Comparison of ENCODE assay signal across 11 cellular contexts in genomic region chr3:42518800-42519567, GRCh38. TPM values are rescaled to one million over a fixed set of nuclear protein-coding genes. Genes with fewer than 3 reads are reported as not detected.
DNase-seq lines count a peak whose midpoint lies in the region; ATAC-seq, FAIRE-seq and TF ChIP-seq lines count a peak whose summit lies in the region.
"Had no signal": no experiment of that assay in that cellular context is flagged by ENCODE, and none has a peak within 500 bp of the region (broad histone marks: within the 10 kb centered on the region; RNA-seq: fewer than 3 reads in every experiment).

No MANE protein-coding gene starts in this region.

- ATAC-seq in GM12878 (peak; percentile 54), GM18511 (IDR thresholded peaks at IDR 0.05; ENCODE audit: unreplicated experiment) (no peak)

- peak; percentile 62 for TF ChIP-seq CTCF in OCI-LY1 (IDR thresholded peaks at IDR 0.05; ENCODE audit: low read length)
- TF ChIP-seq CTCF in GM12878 (IDR thresholded peaks at IDR 0.05 in 2 of 3, conservative IDR thresholded peaks at IDR 0.05 in 1 of 3; ENCODE audit: control insufficient read depth in 2 of 3, extremely low read depth in 1 of 3, insufficient read depth in 1 of 3, low read depth in 3 of 3, low read length in 3 of 3), result peak; percentile 20 to 25 (median 22); a peak in 4 of 6 replicates
- peak; percentile 18 for TF ChIP-seq CTCF in osteoblast (IDR thresholded peaks at IDR 0.05; ENCODE audit: extremely low read depth, low read depth, low read length)

- SMC1A ChIA-PET in GM12878 (lab: Charles Lee; ENCODE audit: uncharacterized antibody, unreplicated experiment), result no interaction called here

- H3K4me3 ChIP-seq in OCI-LY1 (ENCODE audit: low read depth, low read length, poor library complexity, severe bottlenecking), result no peak overlapping the region
- no peak overlapping the region for H3K4me3 ChIP-seq in GM12878
- H3K4me3 ChIP-seq in osteoblast (ENCODE audit: insufficient read depth, low read length), result no peak overlapping the region
- H3K4me3 ChIP-seq: breast epithelium had no signal

- CTCF ChIA-PET in GM12878 (lab: Yijun Ruan, JAX), result interaction anchor here (1.0 kb wide), 1 partner anchor 34 kb away, joined by 3 read pairs; no protein-coding TSS in a partner anchor

- RAD21 ChIA-PET in GM12878 (lab: Charles Lee; ENCODE audit: unreplicated experiment), result no interaction called here

- intact Hi-C loops in GM12878 (cut with micrococcal nuclease; ENCODE audit: unreplicated experiment), result no loop called here

- 41% methylated on average over 6 of the region's 6 CpGs for WGBS in GM12878 (ENCODE audit: insufficient coverage, insufficient replicate concordance, low lambda C conversion rate, missing lambda C conversion rate)

- no peaks in the 10 kb centered on the region for H3K36me3 ChIP-seq in OCI-LY1 (ENCODE audit: insufficient read depth, low read length)
- no peaks in the 10 kb centered on the region for H3K36me3 ChIP-seq in GM12878 (ENCODE audit: control insufficient read depth in 2 of 2, insufficient read depth in 2 of 2, low read length in 1 of 2)
- no peaks in the 10 kb centered on the region for H3K36me3 ChIP-seq in osteoblast (ENCODE audit: insufficient read depth, low read length)
- H3K36me3 ChIP-seq: BE2C, breast epithelium had no signal

- H3K79me2 ChIP-seq in OCI-LY1 (ENCODE audit: insufficient read depth, low read length) (no peaks in the 10 kb centered on the region), GM12878 (ENCODE audit: control insufficient read depth, insufficient read depth, low read length) (no peaks in the 10 kb centered on the region), osteoblast (ENCODE audit: insufficient read depth, low read length) (no peaks in the 10 kb centered on the region)
- H3K79me2 ChIP-seq: parathyroid adenoma had no signal

- DNase-seq in activated gamma-delta T cell treated with Interleukin-2 at 50 U/mL for 16 hours (peak; percentile 32), activated gamma-delta T cell (lab: John Stamatoyannopoulos, UW) (no peak), GM12878 (ENCODE audit: low read depth, low spot score) (no peak), osteoblast (ENCODE audit: insufficient read length, low spot score, missing footprints) (no peak), GM19238 (ENCODE audit: insufficient read length, low spot score) (no peak), urothelium cell line (ENCODE audit: low spot score) (no peak)
- DNase-seq: BE2C had no signal

- no peak for TF ChIP-seq EP300 in GM12878 (IDR thresholded peaks at IDR 0.05; ENCODE audit: borderline replicate concordance in 1 of 2, control insufficient read depth in 1 of 2, low read depth in 2 of 2, low read length in 2 of 2)

- H3K4me1 ChIP-seq in OCI-LY1 (ENCODE audit: insufficient read depth, low read length, severe bottlenecking) (no peaks in the 10 kb centered on the region), GM12878 (ENCODE audit: control insufficient read depth, insufficient read depth, low read length) (no peaks in the 10 kb centered on the region), osteoblast (ENCODE audit: insufficient read depth, low read length) (no peaks in the 10 kb centered on the region)
- H3K4me1 ChIP-seq: BE2C, parathyroid adenoma had no signal

- H3F3A ChIP-seq in OCI-LY1 (ENCODE audit: insufficient read depth, low read length), result no peaks in the 10 kb centered on the region

- H3K9ac ChIP-seq in OCI-LY1 (ENCODE audit: low read length), result no peak overlapping the region
- H3K9ac ChIP-seq in GM12878 (ENCODE audit: control insufficient read depth, insufficient read depth, low read length), result no peak overlapping the region
- H3K9ac ChIP-seq: parathyroid adenoma had no signal

- H2AFZ ChIP-seq in OCI-LY1 (ENCODE audit: low read length) (no peak overlapping the region), GM12878 (ENCODE audit: control insufficient read depth, low read depth, low read length) (no peak overlapping the region), osteoblast (ENCODE audit: low read length) (no peak overlapping the region)
- H2AFZ ChIP-seq: parathyroid adenoma had no signal

- FAIRE-seq in GM12878 (lab: Jason Lieb, UNC), result no peak
- no peak for FAIRE-seq in urothelium cell line (lab: Jason Lieb, UNC)

- H3K27ac ChIP-seq in OCI-LY1 (ENCODE audit: low read depth, low read length, poor library complexity, severe bottlenecking) (no peak overlapping the region), GM12878 (ENCODE audit: control insufficient read depth, insufficient read depth) (no peak overlapping the region), osteoblast (ENCODE audit: low read depth, low read length) (no peak overlapping the region)
- H3K27ac ChIP-seq: parathyroid adenoma had no signal

- H3K4me2 ChIP-seq in OCI-LY1 (ENCODE audit: low read length) (no peak overlapping the region), GM12878 (ENCODE audit: control insufficient read depth, insufficient read depth) (no peak overlapping the region), osteoblast (ENCODE audit: insufficient read depth, low read length) (no peak overlapping the region)

- POLR2A ChIA-PET in GM12878 (lab: Charles Lee), result no interaction called here

- H3K27me3 ChIP-seq in OCI-LY1 (ENCODE audit: insufficient read depth, low read length) (no peaks in the 10 kb centered on the region), GM12878 (replicated peaks in 1 of 2; ENCODE audit: control insufficient read depth in 2 of 2, insufficient read depth in 2 of 2, low read length in 1 of 2) (no peaks in the 10 kb centered on the region), osteoblast (ENCODE audit: insufficient read depth, low read length) (no peaks in the 10 kb centered on the region)
- H3K27me3 ChIP-seq: BE2C, breast epithelium had no signal

- no peaks in the 10 kb centered on the region for H3K9me2 ChIP-seq in OCI-LY1 (ENCODE audit: low read depth, low read length)

- BruUV-seq in GM12878 (replicated peaks; lab: Mats Ljungman, UMichigan), result no TSS peak

- TF ChIP-seq RAD21 in GM12878 (IDR thresholded peaks at IDR 0.05; ENCODE audit: insufficient read depth, low read depth, low read length), result no peak; the same call in 1 of the 2 replicates

- H3K9me3 ChIP-seq in OCI-LY1 (ENCODE audit: low read length) (no peaks in the 10 kb centered on the region), GM12878 (replicated peaks; ENCODE audit: control insufficient read depth, insufficient read depth, low read length) (no peaks in the 10 kb centered on the region), osteoblast (ENCODE audit: low read depth, low read length) (no peaks in the 10 kb centered on the region)
- H3K9me3 ChIP-seq: BE2C, breast epithelium had no signal

- no peak for TF ChIP-seq POLR2A in GM12878 (IDR thresholded peaks at IDR 0.05; ENCODE audit: low read depth, low read length)

- H4K20me1 ChIP-seq in OCI-LY1 (ENCODE audit: insufficient read depth, low read length) (no peaks in the 10 kb centered on the region), GM12878 (ENCODE audit: control insufficient read depth, insufficient read depth) (no peaks in the 10 kb centered on the region), osteoblast (ENCODE audit: insufficient read depth, low read length) (no peaks in the 10 kb centered on the region)

- in situ Hi-C loops in GM12878 (cut with MboI), result no loop called here

TF ChIP-seq in GM12878, 131 proteins besides CTCF, POLR2A, EP300 and RAD21:
- TF ChIP-seq TCF7 (IDR thresholded peaks at IDR 0.05; ENCODE audit: borderline replicate concordance), result no peak
TF ChIP-seq in GM12878: peak in this region for 0.

RNA-seq across cellular contexts. Expression of gene VIPR1, which starts 16.5 kb away (rescaled TPM):
- 0.35 TPM in 1 of 2 replicates, not detected in the other for total RNA-seq in GM12878 (2013; cell fraction: nucleolus; rRNA removed)
- total RNA-seq in GM12878 (2014; rRNA removed), result not detected in 2 replicates
- not detected in 2 replicates for total RNA-seq in GM12878 (2014; rRNA removed; fragmentation: Illumina TruSeq; extraction: Trizol)
- total RNA-seq in GM12878 (2021), result 0.18 and 0.29 TPM in 2 replicates
- 0.59 TPM for polyA plus RNA-seq in GM12878 (2011; ENCODE audit: low read depth)
- polyA plus RNA-seq in GM12878 (2011; rRNA removed), result not detected in 2 replicates
- 0.04 TPM in 1 of 2 replicates, not detected in the other for polyA plus RNA-seq in GM12878 (2011; cell fraction: cytosol; rRNA removed)
- polyA plus RNA-seq in GM12878 (2011; cell fraction: nucleus; rRNA removed), result 0.04 TPM in 1 of 2 replicates, not detected in the other
- polyA plus RNA-seq in GM12878 (2012), result 0.74 and 1.2 TPM in 2 replicates
- polyA plus RNA-seq in GM12878 (2014; fragmentation: Illumina TruSeq; extraction: Trizol), result 0.03 TPM in 1 of 2 replicates, not detected in the other
- polyA plus RNA-seq in GM12878 (2014; fragmentation: Nextera tagmentation; extraction: Ambion mirVana), result not detected
- 0.04 and 0.28 TPM in 2 replicates for polyA plus RNA-seq in GM12878 (2014; rRNA removed)
- polyA plus RNA-seq in GM12878 (2016; fragmentation: Nextera tagmentation; extraction: Ambion mirVana), result under 1 TPM in 1 of 2 experiments, not detected in 1; 0.07 TPM
- 0.07 and 0.21 TPM in 2 replicates for polyA minus RNA-seq in GM12878 (2011; rRNA and poly(A)+ RNA removed)
- not detected in 2 replicates for polyA minus RNA-seq in GM12878 (2011; cell fraction: cytosol; rRNA and poly(A)+ RNA removed)
- polyA minus RNA-seq in GM12878 (2011; cell fraction: nucleus; rRNA and poly(A)+ RNA removed), result not detected in 2 replicates
- total RNA-seq in osteoblast, result not detected in 2 replicates
